8 cellular contexts compared by ENCODE assay signal in genomic region chr2:78614747-78615146, GRCh38.
"Had no signal": no experiment of that assay in that cellular context is flagged by ENCODE, and none has a peak within 500 bp of the region (broad histone marks: within the 10 kb centered on the region; RNA-seq: fewer than 3 reads in every experiment).

No MANE protein-coding gene starts in this region.

- ATAC-seq: GM12878 had no signal

- H3K4me3 ChIP-seq: GM12878 had no signal

- DNase-seq: GDM1, GF-D8 had no signal

- FAIRE-seq: G401.6, GM12878, GM12891, GM12892, GM18507, GM19239 had no signal
